In genomic region chr10:79021948-79022499, GRCh38 we compare ENCODE assay signal across 19 cellular contexts. TPM values are rescaled to one million over a fixed set of nuclear protein-coding genes. Genes with fewer than 3 reads are reported as not detected.
DNase-seq lines count a peak whose midpoint lies in the region; TF ChIP-seq lines count a peak whose summit lies in the region.
"Had no signal": no experiment of that assay in that cellular context is flagged by ENCODE, and none has a peak within 500 bp of the region (broad histone marks: within the 10 kb centered on the region; RNA-seq: fewer than 3 reads in every experiment).

No MANE protein-coding gene starts in this region.

- no peak overlapping the region for H2AFZ ChIP-seq in neural progenitor cell (replicated peaks)

- peaks cover 37% of the 10 kb centered on the region for H3K4me1 Mint-ChIP-seq in neural progenitor cell
- H3K4me1 Mint-ChIP-seq in activated CD4-positive, alpha-beta T cell treated with anti-CD3 and anti-CD28 coated beads, Interleukin-2, amount 10 ng/mL, durations not matched to agents 7 days and 5 days = peaks cover 12% of the 10 kb centered on the region
- H3K4me1 Mint-ChIP-seq: activated B cell treated with CpG ODN at 0.5 μM for 24 hours had no signal

- H3K36me3 ChIP-seq in neural progenitor cell (no peaks in the 10 kb centered on the region), suprapubic skin (no peaks in the 10 kb centered on the region), BE2C (no peaks in the 10 kb centered on the region), MG63 (no peaks in the 10 kb centered on the region)
- H3K36me3 ChIP-seq: brain microvascular endothelial cell, left lung had no signal

- H3K4me3 Mint-ChIP-seq in neural progenitor cell = no peak overlapping the region
- H3K4me3 Mint-ChIP-seq in activated CD4-positive, alpha-beta T cell treated with anti-CD3 and anti-CD28 coated beads, Interleukin-2, amount 10 ng/mL, durations not matched to agents 7 days and 5 days = no peak overlapping the region
- H3K4me3 Mint-ChIP-seq: stimulated activated naive B cell treated with anti-CD40 and anti-IgM and Interleukin-4, amounts not matched to agents 10 μg/mL and 1 μg/mL and 100 μg/mL, for 72 hours had no signal

- H3K27ac ChIP-seq in coronary artery (no peak overlapping the region), neural progenitor cell (no peak overlapping the region), suprapubic skin (no peak overlapping the region)
- H3K27ac ChIP-seq: 22Rv1, brain microvascular endothelial cell, left lung had no signal

- H3K27me3 ChIP-seq in neural progenitor cell (no peaks in the 10 kb centered on the region), suprapubic skin (no peaks in the 10 kb centered on the region), BE2C (no peaks in the 10 kb centered on the region), MG63 (no peaks in the 10 kb centered on the region)
- H3K27me3 ChIP-seq: brain microvascular endothelial cell, left lung had no signal

- no peaks in the 10 kb centered on the region for H3F3A ChIP-seq in neural progenitor cell (ENCODE audit: low read depth)

- DNase-seq in activated effector memory CD4-positive, alpha-beta T cell treated with anti-CD3 and anti-CD28 coated beads, Interleukin-2, amount 50 U/mL, for 16 hours = peak; percentile 39
- no peak for DNase-seq in activated effector memory CD4-positive, alpha-beta T cell treated with Interleukin-2 at 50 U/mL for 16 hours
- peak; percentile 45 for DNase-seq in coronary artery (ENCODE audit: low spot score)
- no peak for DNase-seq in neural progenitor cell (ENCODE audit: low spot score)
- peak; percentile 46 to 53 for DNase-seq in suprapubic skin (ENCODE audit: low spot score in 2 of 2)
- no peak for DNase-seq in BE2C
- no peak for DNase-seq in MG63
- DNase-seq in activated CD4-positive, alpha-beta T cell treated with anti-CD3 and anti-CD28 coated beads, Interleukin-2, amount 10 ng/mL, durations not matched to agents 7 days and 5 days = no peak
- DNase-seq: activated B cell treated with CpG ODN at 0.5 μM for 24 hours; activated T-cell treated with anti-CD3 and anti-CD28 coated beads, Interleukin-2, amount 50 U/mL, for 24 hours; brain microvascular endothelial cell; left lung; NCI-H226; NCI-H526 treated with DMSO at 0.1 percent for 48 hours; stimulated activated naive B cell treated with anti-CD40 and anti-IgM and Interleukin-4, amounts not matched to agents 10 μg/mL and 1 μg/mL and 100 μg/mL, for 72 hours; T1000 had no signal

- no peaks in the 10 kb centered on the region for H4K20me1 ChIP-seq in neural progenitor cell (ENCODE audit: low read depth)

- CTCF ChIA-PET in activated CD4-positive, alpha-beta T cell treated with anti-CD3 and anti-CD28 coated beads, Interleukin-2, amount 10 ng/mL, durations not matched to agents 7 days and 5 days (lab: Charles Lee) = interaction anchor here (0.9 to 2.9 kb wide), 2 partner anchors 9 to 17 kb away, joined by 3 to 6 read pairs; no protein-coding TSS in a partner anchor

- TF ChIP-seq CTCF in coronary artery (IDR thresholded peaks at IDR 0.05) = no peak
- no peak for TF ChIP-seq CTCF in neural progenitor cell (IDR thresholded peaks at IDR 0.05)
- TF ChIP-seq CTCF in suprapubic skin (IDR thresholded peaks at IDR 0.05) = no peak
- no peak for TF ChIP-seq CTCF in BE2C (IDR thresholded peaks at IDR 0.05; ENCODE audit: low read depth, low read length)

- H3K4me1 ChIP-seq in neural progenitor cell (peaks cover 4% of the 10 kb centered on the region), suprapubic skin (peaks cover 34% of the 10 kb centered on the region), BE2C (peaks cover 62% of the 10 kb centered on the region)
- H3K4me1 ChIP-seq: Caco-2 had no signal

- H3K9ac ChIP-seq in neural progenitor cell = no peak overlapping the region

- 88% methylated on average over 10 of the region's 10 CpGs for WGBS in suprapubic skin

- no peak for TF ChIP-seq EP300 in suprapubic skin (IDR thresholded peaks at IDR 0.05)

- H3K4me3 ChIP-seq in coronary artery (no peak overlapping the region), neural progenitor cell (no peak overlapping the region), suprapubic skin (no peak overlapping the region), BE2C (ENCODE audit: low read depth, low read length) (no peak overlapping the region), MG63 (no peak overlapping the region)
- H3K4me3 ChIP-seq: left lung had no signal

- H3K9me3 Mint-ChIP-seq in neural progenitor cell = peaks cover 4% of the 10 kb centered on the region
- no peaks in the 10 kb centered on the region for H3K9me3 Mint-ChIP-seq in activated CD4-positive, alpha-beta T cell treated with anti-CD3 and anti-CD28 coated beads, Interleukin-2, amount 10 ng/mL, durations not matched to agents 7 days and 5 days
- H3K9me3 Mint-ChIP-seq: activated B cell treated with CpG ODN at 0.5 μM for 24 hours had no signal

- no peaks in the 10 kb centered on the region for H3K36me3 Mint-ChIP-seq in neural progenitor cell
- no peaks in the 10 kb centered on the region for H3K36me3 Mint-ChIP-seq in activated CD4-positive, alpha-beta T cell treated with anti-CD3 and anti-CD28 coated beads, Interleukin-2, amount 10 ng/mL, durations not matched to agents 7 days and 5 days (ENCODE audit: low read depth)

- no peak overlapping the region for H3K4me2 ChIP-seq in neural progenitor cell

- no peak for TF ChIP-seq POLR2A in suprapubic skin (IDR thresholded peaks at IDR 0.05)

- no peaks in the 10 kb centered on the region for H3K79me2 ChIP-seq in neural progenitor cell (ENCODE audit: low read depth)

- POLR2A ChIA-PET in activated CD4-positive, alpha-beta T cell treated with anti-CD3 and anti-CD28 coated beads, Interleukin-2, amount 10 ng/mL, durations not matched to agents 7 days and 5 days (lab: Charles Lee) = interaction anchor here (0.6 kb wide), 1 partner anchor 100 kb away, joined by 3 read pairs; no protein-coding TSS in a partner anchor

- H3K27ac Mint-ChIP-seq in neural progenitor cell = peak overlapping the region; percentile 32
- no peak overlapping the region for H3K27ac Mint-ChIP-seq in activated CD4-positive, alpha-beta T cell treated with anti-CD3 and anti-CD28 coated beads, Interleukin-2, amount 10 ng/mL, durations not matched to agents 7 days and 5 days
- H3K27ac Mint-ChIP-seq: activated B cell treated with CpG ODN at 0.5 μM for 24 hours; activated T-cell treated with anti-CD3 and anti-CD28 coated beads, Interleukin-2, amount 50 U/mL, for 24 hours; progenitor cell of endocrine pancreas; stimulated activated naive B cell treated with anti-CD40 and anti-IgM and Interleukin-4, amounts not matched to agents 10 μg/mL and 1 μg/mL and 100 μg/mL, for 72 hours had no signal

- H3K27me3 Mint-ChIP-seq in neural progenitor cell (ENCODE audit: insufficient read depth, low read depth) = peaks cover 9% of the 10 kb centered on the region
- H3K27me3 Mint-ChIP-seq in activated CD4-positive, alpha-beta T cell treated with anti-CD3 and anti-CD28 coated beads, Interleukin-2, amount 10 ng/mL, durations not matched to agents 7 days and 5 days = no peaks in the 10 kb centered on the region
- H3K27me3 Mint-ChIP-seq: activated T-cell treated with anti-CD3 and anti-CD28 coated beads, Interleukin-2, amount 50 U/mL, for 24 hours; progenitor cell of endocrine pancreas had no signal

- H3K9me3 ChIP-seq in neural progenitor cell (ENCODE audit: low read depth) (no peaks in the 10 kb centered on the region), suprapubic skin (no peaks in the 10 kb centered on the region), BE2C (no peaks in the 10 kb centered on the region), MG63 (peaks cover 4% of the 10 kb centered on the region; the same call in 1 of the 2 replicates)
- H3K9me3 ChIP-seq: Caco-2 had no signal

RNA-seq across cellular contexts. Expression of gene ZMIZ1, which starts 46.7 kb away (rescaled TPM):
- total RNA-seq in neural progenitor cell (ENCODE audit: low replicate concordance) = 5.8 and 12.3 TPM in 2 replicates
- 100 to 1,000 TPM in 1 of 4 donors, 10 to 100 TPM in 3; 71.9 to 104 (median 79.5) TPM for total RNA-seq in suprapubic skin
- polyA plus RNA-seq in BE2C (2012; ENCODE audit: insufficient read depth, insufficient read length, low read depth) = 175 TPM
- 9.5 and 22.4 TPM in 2 replicates for total RNA-seq in MG63 (2014; rRNA removed; shearing (Covaris generic); ENCODE audit: low replicate concordance)
- 10 to 100 TPM; 27.8 to 31.5 TPM for total RNA-seq in activated CD4-positive, alpha-beta T cell treated with anti-CD3 and anti-CD28 coated beads, Interleukin-2, amount 10 ng/mL, durations not matched to agents 7 days and 5 days

Comparison
In these comparisons a context has a peak if more than half of its experiments do, and no peak if none do; other contexts are left out.
1. DNase-seq: peak in activated effector memory CD4-positive, alpha-beta T cell treated with anti-CD3 and anti-CD28 coated beads, Interleukin-2, amount 50 U/mL, for 16 hours (single experiment), coronary artery (single experiment) and suprapubic skin (2 of 2); none in activated effector memory CD4-positive, alpha-beta T cell treated with Interleukin-2 at 50 U/mL for 16 hours (single experiment), neural progenitor cell (single experiment), BE2C (single experiment), MG63 (single experiment) and activated CD4-positive, alpha-beta T cell treated with anti-CD3 and anti-CD28 coated beads, Interleukin-2, amount 10 ng/mL, durations not matched to agents 7 days and 5 days (single experiment).